In the genomic region with DNA sequence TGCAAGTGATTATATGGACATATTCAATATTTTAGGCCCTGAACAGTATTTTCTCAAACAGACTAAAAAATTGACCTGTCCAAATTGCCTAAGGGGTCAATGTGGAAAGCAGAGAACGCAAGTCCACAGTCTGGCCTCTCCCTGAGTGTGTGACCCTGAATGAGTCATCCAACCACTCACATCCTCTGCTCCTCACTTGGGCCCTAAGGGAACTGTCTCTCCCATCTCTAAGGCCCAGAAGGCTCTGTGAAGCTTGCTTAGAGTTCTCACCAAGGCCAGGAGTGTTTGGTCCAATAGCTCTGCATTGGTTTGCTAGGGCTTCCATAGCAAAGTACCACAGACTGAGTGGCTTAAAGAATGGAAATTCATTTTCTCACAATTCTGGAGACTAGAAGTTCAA, we compare ENCODE assay signal across 18 cellular contexts.
DNase-seq lines count a peak whose midpoint lies in the region; TF ChIP-seq lines count a peak whose summit lies in the region.
"Had no signal": no experiment of that assay in that cellular context is flagged by ENCODE, and none has a peak within 500 bp of the region (broad histone marks: within the 10 kb centered on the region; RNA-seq: fewer than 3 reads in every experiment).

No MANE protein-coding gene starts in this region.

- H3K4me3 ChIP-seq in brain microvascular endothelial cell (ENCODE audit: low read depth, low read length) (no peak overlapping the region), left ventricle myocardium inferior (no peak overlapping the region)
- H3K4me3 ChIP-seq: gastroesophageal sphincter, thoracic aorta had no signal

- peaks cover 10% of the 10 kb centered on the region for H3K9me3 ChIP-seq in left ventricle myocardium inferior (replicated peaks)
- H3K9me3 ChIP-seq: Caco-2, thoracic aorta had no signal

- H3K27me3 ChIP-seq in brain microvascular endothelial cell (replicated peaks) (no peaks in the 10 kb centered on the region), left ventricle myocardium inferior (ENCODE audit: low read depth) (peaks cover 19% of the 10 kb centered on the region)
- H3K27me3 ChIP-seq: gastroesophageal sphincter had no signal

- no peaks in the 10 kb centered on the region for H3K4me1 ChIP-seq in left ventricle myocardium inferior
- H3K4me1 ChIP-seq: Caco-2, gastroesophageal sphincter had no signal

- no peak for TF ChIP-seq CTCF in brain microvascular endothelial cell (IDR thresholded peaks at IDR 0.05; ENCODE audit: low read depth, low read length, missing control alignments)
- no peak for TF ChIP-seq CTCF in left ventricle myocardium inferior (IDR thresholded peaks at IDR 0.05; ENCODE audit: borderline replicate concordance)

- in situ Hi-C loops in brain microvascular endothelial cell (cut with HindIII; ENCODE audit: low pct_ligation_motif_present, low sequenced_read_pairs) = no loop called here

- intact Hi-C loops in left ventricle myocardium inferior (cut with micrococcal nuclease) = no loop called here

- H3K27ac ChIP-seq in brain microvascular endothelial cell (no peak overlapping the region), left ventricle myocardium inferior (replicated peaks) (peak overlapping the region; percentile 57)
- H3K27ac ChIP-seq: gastroesophageal sphincter, thoracic aorta had no signal

- peak; percentile 92 for DNase-seq in ELR (ENCODE audit: low read depth)
- DNase-seq in M059J (ENCODE audit: low read depth) = peak; percentile 85
- DNase-seq in brain microvascular endothelial cell = peak; percentile 45
- DNase-seq in left ventricle myocardium inferior = no peak
- no peak for DNase-seq in glomerular visceral epithelial cell (ENCODE audit: extremely low spot score)
- DNase-seq in stimulated activated naive CD4-positive, alpha-beta T cell treated with Interleukin-2 at 50 U/mL for 16 hours (lab: John Stamatoyannopoulos, UW) = no peak
- DNase-seq in activated CD8-positive, alpha-beta memory T cell treated with anti-CD3 and anti-CD28 coated beads, Interleukin-2, amount 50 U/mL, for 4 hours = no peak
- no peak for DNase-seq in amniotic stem cell (lab: John Stamatoyannopoulos, UW)
- DNase-seq: activated CD8-positive, alpha-beta memory T cell treated with anti-CD3 and anti-CD28 coated beads for 24 hours; activated naive CD8-positive, alpha-beta T cell treated with anti-CD3 and anti-CD28 coated beads, Interleukin-2, amount 50 U/mL, for 24 hours; Caco-2; natural killer cell; NCI-H2171 treated with DMSO at 0.1 percent for 48 hours; posterior cingulate gyrus; SHP77; T-helper 17 cell had no signal

- no peaks in the 10 kb centered on the region for H3K36me3 ChIP-seq in brain microvascular endothelial cell (replicated peaks)
- no peaks in the 10 kb centered on the region for H3K36me3 ChIP-seq in left ventricle myocardium inferior
- H3K36me3 ChIP-seq: gastroesophageal sphincter, thoracic aorta had no signal

Comparison
In these comparisons a context has a peak if more than half of its experiments do, and no peak if none do; other contexts are left out.
1. DNase-seq: peak in ELR (single experiment), M059J (single experiment) and brain microvascular endothelial cell (single experiment); none in left ventricle myocardium inferior (single experiment), glomerular visceral epithelial cell (single experiment), stimulated activated naive CD4-positive, alpha-beta T cell treated with Interleukin-2 at 50 U/mL for 16 hours (single experiment), activated CD8-positive, alpha-beta memory T cell treated with anti-CD3 and anti-CD28 coated beads, Interleukin-2, amount 50 U/mL, for 4 hours (single experiment) and amniotic stem cell (single experiment).